8 cellular contexts compared by ENCODE assay signal in the genomic region with DNA sequence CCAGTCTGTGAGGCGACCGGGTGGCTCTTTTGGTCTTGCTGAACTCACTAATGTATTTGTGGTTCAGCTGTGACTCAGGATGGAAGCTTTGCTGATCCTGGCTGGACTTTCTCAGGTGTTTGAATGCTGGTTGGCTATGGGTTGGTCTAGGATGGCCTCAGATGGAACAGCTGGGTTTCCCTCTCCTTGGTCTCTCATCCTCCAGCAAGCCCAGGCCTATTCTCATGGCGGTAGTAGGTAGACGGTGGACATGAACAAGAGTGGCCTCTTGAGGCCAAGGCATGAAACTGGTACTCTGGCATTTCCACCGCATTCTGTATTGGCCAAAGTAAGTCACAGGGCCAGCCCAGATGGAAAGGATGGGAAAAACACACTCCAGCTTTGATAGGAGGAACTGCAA. TPM values are rescaled to one million over a fixed set of nuclear protein-coding genes. Genes with fewer than 3 reads are reported as not detected.
DNase-seq lines count a peak whose midpoint lies in the region; TF ChIP-seq lines count a peak whose summit lies in the region.

No MANE protein-coding gene starts in this region.

- TF ChIP-seq CTCF in AG04450 (IDR thresholded peaks at IDR 0.05; ENCODE audit: low read depth, low read length) (peak; percentile 42), fibroblast of the aortic adventitia (IDR thresholded peaks at IDR 0.05; ENCODE audit: insufficient read depth, low read length) (peak; percentile 30), parathyroid adenoma (IDR thresholded peaks at IDR 0.05) (peak; percentile 65), ovary (IDR thresholded peaks at IDR 0.05) (no peak)

- H3K4me3 ChIP-seq in AG04450 (ENCODE audit: low read depth, low read length) (no peak overlapping the region), HAP-1 (no peak overlapping the region), fibroblast of the aortic adventitia (ENCODE audit: low read depth, low read length) (no peak overlapping the region), parathyroid adenoma (ENCODE audit: low read depth, low read length) (peak overlapping the region; percentile 7), ovary (no peak overlapping the region)

- H3K36me3 ChIP-seq in HAP-1 (replicated peaks) (no peaks in the 10 kb centered on the region), parathyroid adenoma (ENCODE audit: control insufficient read depth, insufficient read depth, low read length) (no peaks in the 10 kb centered on the region), ovary (no peaks in the 10 kb centered on the region)

- in situ Hi-C loops in HAP-1 (cut with MboI; ENCODE audit: low sequenced_read_pairs) = no loop called here

- POLR2A ChIA-PET in AG04450 (lab: Yijun Ruan, JAX) = no interaction called here

- no peak overlapping the region for H3K9ac ChIP-seq in parathyroid adenoma

- no peak for TF ChIP-seq POLR2A in ovary (IDR thresholded peaks at IDR 0.05)

- 70 to 92% (median 86%) methylated on average over 5 of the region's 5 CpGs for WGBS in ovary, 3 donors

- CTCF ChIA-PET in AG04450 (lab: Charles Lee) = interaction anchor here (0.6 to 3.7 kb wide), 10 partner anchors 9 to 505 kb away, joined by 3 to 24 read pairs (median 4); partner anchors contain the start of gene POLR3B

- no peak for DNase-seq in AG04450 (ENCODE audit: low read depth, low spot score)
- peak; percentile 28 to 41 for DNase-seq in HAP-1 (ENCODE audit: low spot score in 2 of 2)
- peak; percentile 70 for DNase-seq in SK-N-DZ (ENCODE audit: low spot score)
- peak; percentile 49 for DNase-seq in fibroblast of the aortic adventitia (ENCODE audit: low read depth)
- no peak for DNase-seq in DMS114 treated with DMSO at 0.1 percent for 48 hours (lab: John Stamatoyannopoulos, UW; ENCODE audit: unreplicated experiment)
- DNase-seq in CD1c-positive myeloid dendritic cell (ENCODE audit: extremely low spot score) = no peak
- DNase-seq in ovary = no peak

- H3K79me2 ChIP-seq in parathyroid adenoma = no peaks in the 10 kb centered on the region

- H3K4me1 ChIP-seq in HAP-1 (peaks cover 13% of the 10 kb centered on the region), parathyroid adenoma (peaks cover 11% of the 10 kb centered on the region), ovary (ENCODE audit: insufficient read depth) (peaks cover 10% of the 10 kb centered on the region)

- no peaks in the 10 kb centered on the region for H3K9me3 ChIP-seq in AG04450 (ENCODE audit: control insufficient read depth, insufficient read depth, low read length)
- no peaks in the 10 kb centered on the region for H3K9me3 ChIP-seq in HAP-1
- H3K9me3 ChIP-seq in parathyroid adenoma (ENCODE audit: control insufficient read depth, low read length) = no peaks in the 10 kb centered on the region
- H3K9me3 ChIP-seq in ovary = no peaks in the 10 kb centered on the region

- TF ChIP-seq EP300 in ovary (IDR thresholded peaks at IDR 0.05) = no peak

- no peak overlapping the region for H3K4me2 ChIP-seq in parathyroid adenoma (ENCODE audit: low read length)

- H3K27ac ChIP-seq in AG04450 (ENCODE audit: low read depth, low read length) = no peak overlapping the region
- H3K27ac ChIP-seq in parathyroid adenoma = no peak overlapping the region
- no peak overlapping the region for H3K27ac ChIP-seq in ovary

- H3K27me3 ChIP-seq in AG04450 (ENCODE audit: control insufficient read depth, insufficient read depth, low read length) = no peaks in the 10 kb centered on the region
- H3K27me3 ChIP-seq in HAP-1 (ENCODE audit: low read depth) = 0 out of 2 replicates have a peak, but pooled peaks cover 3% of the 10 kb centered on the region
- no peaks in the 10 kb centered on the region for H3K27me3 ChIP-seq in parathyroid adenoma (ENCODE audit: control insufficient read depth, insufficient read depth, low read length)
- H3K27me3 ChIP-seq in ovary = no peaks in the 10 kb centered on the region

- H2AFZ ChIP-seq in parathyroid adenoma = no peak overlapping the region

- intact Hi-C loops in ovary (cut with DNase I) = loop anchor here in 1 of 4 donors (10.0 kb wide), 1 partner anchor 101 kb away; the partner anchor contains the start of gene CKAP4

RNA-seq across cellular contexts. Expression of gene POLR3B, which starts 11.8 kb away (rescaled TPM):
- polyA plus RNA-seq in AG04450 (2011; rRNA removed) (11.0 and 14.1 TPM in 2 replicates), ovary (10 to 100 TPM in 1 of 2 donors, 1 to 10 TPM in 1; 3.1 to 10.5 TPM)
- 15.4 and 20.4 TPM in 2 replicates for polyA minus RNA-seq in AG04450 (2011; rRNA and poly(A)+ RNA removed)
- polyA plus RNA-seq in SK-N-DZ (2014; cell fraction: cytosol; rRNA removed) = 5.3 and 6.1 TPM in 2 replicates
- 3.5 and 4.7 TPM in 2 replicates for polyA plus RNA-seq in SK-N-DZ (2014; cell fraction: nucleus; rRNA removed)
- total RNA-seq in fibroblast of the aortic adventitia (ENCODE audit: low replicate concordance) (11.1 and 18.5 TPM in 2 replicates), ovary (10 to 100 TPM in 3 of 7 donors, 1 to 10 TPM in 4; 5.2 to 15.7 (median 9.7) TPM)

RNA-seq across cellular contexts. Expression of gene TCP11L2, which starts 43.2 kb away (rescaled TPM):
- 22.0 and 26.5 TPM in 2 replicates for polyA plus RNA-seq in AG04450 (2011; rRNA removed)
- 57.8 and 69.6 TPM in 2 replicates for polyA minus RNA-seq in AG04450 (2011; rRNA and poly(A)+ RNA removed)
- 3.3 and 4.0 TPM in 2 replicates for polyA plus RNA-seq in SK-N-DZ (2014; cell fraction: cytosol; rRNA removed)
- polyA plus RNA-seq in SK-N-DZ (2014; cell fraction: nucleus; rRNA removed) = 1.8 and 10.5 TPM in 2 replicates
- total RNA-seq in fibroblast of the aortic adventitia (ENCODE audit: low replicate concordance) = 36.1 and 42.4 TPM in 2 replicates
- total RNA-seq in ovary = 10 to 100 TPM in 6 of 7 donors, 1 to 10 TPM in 1; 8.5 to 41.7 (median 30.3) TPM
- 10 to 100 TPM; 10.3 to 13.1 TPM for polyA plus RNA-seq in ovary

Comparison
In these comparisons a context has a peak if more than half of its experiments do, and no peak if none do; other contexts are left out.
1. DNase-seq: peak in HAP-1 (2 of 2), SK-N-DZ (single experiment) and fibroblast of the aortic adventitia (single experiment); none in AG04450 (single experiment), DMS114 treated with DMSO at 0.1 percent for 48 hours (single experiment), CD1c-positive myeloid dendritic cell (single experiment) and ovary (0 of 5).
2. CTCF ChIP-seq: peak in AG04450 (single experiment), fibroblast of the aortic adventitia (single experiment) and parathyroid adenoma (single experiment); none in ovary (0 of 3).